1 cellular context compared by ENCODE assay signal in the genomic region with DNA sequence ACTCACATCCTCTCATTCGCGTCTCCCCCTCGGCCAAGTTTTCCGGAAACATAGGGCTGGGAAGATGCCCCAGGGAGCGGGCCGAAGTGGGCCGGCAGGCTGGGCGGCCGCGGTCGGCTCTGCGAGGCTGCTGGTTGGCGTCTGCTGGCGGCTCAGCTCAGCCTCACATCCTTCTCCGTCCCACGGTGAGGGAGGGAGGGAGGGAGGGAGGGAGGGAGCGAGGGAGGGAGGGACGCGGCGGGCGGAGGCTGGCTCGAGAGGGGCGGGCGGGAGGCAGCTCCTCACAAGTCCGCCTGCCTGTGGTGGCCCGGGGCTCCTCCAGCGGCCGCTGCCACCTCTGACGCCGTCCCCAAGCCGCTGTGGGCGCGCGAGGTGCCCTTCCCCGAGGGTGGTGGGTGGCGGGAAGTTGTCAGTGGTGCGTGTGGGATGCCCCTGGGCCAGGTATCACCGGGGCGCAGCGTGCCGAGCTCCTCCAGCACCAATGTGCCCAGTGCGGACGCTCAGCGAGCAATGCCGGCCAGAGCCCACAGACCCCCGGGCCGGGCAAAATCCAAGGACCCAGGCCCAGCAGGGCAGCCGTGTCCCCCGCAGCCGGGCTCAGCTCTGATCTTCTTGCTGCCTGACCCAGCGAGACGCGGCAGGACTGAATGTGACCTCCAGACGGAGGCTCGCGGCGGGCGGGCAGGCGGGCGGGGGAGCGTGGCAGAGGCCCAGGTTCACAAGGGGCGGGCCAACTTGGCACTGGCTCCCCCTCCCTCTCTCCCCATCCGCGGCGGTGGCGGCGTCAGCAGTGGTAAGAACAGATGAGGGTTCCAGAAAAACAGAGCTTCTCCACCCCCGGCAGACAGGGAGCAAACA.
TF ChIP-seq lines count a peak whose summit lies in the region.

No MANE protein-coding gene starts in this region.

TF ChIP-seq in SK-N-SH, 30 proteins besides CTCF, POLR2A, EP300 and RAD21 (continued from another document):
- TF ChIP-seq, protein P1, sequence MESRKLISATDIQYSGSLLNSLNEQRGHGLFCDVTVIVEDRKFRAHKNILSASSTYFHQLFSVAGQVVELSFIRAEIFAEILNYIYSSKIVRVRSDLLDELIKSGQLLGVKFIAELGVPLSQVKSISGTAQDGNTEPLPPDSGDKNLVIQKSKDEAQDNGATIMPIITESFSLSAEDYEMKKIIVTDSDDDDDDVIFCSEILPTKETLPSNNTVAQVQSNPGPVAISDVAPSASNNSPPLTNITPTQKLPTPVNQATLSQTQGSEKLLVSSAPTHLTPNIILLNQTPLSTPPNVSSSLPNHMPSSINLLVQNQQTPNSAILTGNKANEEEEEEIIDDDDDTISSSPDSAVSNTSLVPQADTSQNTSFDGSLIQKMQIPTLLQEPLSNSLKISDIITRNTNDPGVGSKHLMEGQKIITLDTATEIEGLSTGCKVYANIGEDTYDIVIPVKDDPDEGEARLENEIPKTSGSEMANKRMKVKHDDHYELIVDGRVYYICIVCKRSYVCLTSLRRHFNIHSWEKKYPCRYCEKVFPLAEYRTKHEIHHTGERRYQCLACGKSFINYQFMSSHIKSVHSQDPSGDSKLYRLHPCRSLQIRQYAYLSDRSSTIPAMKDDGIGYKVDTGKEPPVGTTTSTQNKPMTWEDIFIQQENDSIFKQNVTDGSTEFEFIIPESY (IDR thresholded peaks at IDR 0.05; ENCODE audit: borderline replicate concordance, low read depth), result no peak
- no peak for TF ChIP-seq YY1 (IDR thresholded peaks at IDR 0.05; ENCODE audit: low read depth)
- TF ChIP-seq, protein P2, sequence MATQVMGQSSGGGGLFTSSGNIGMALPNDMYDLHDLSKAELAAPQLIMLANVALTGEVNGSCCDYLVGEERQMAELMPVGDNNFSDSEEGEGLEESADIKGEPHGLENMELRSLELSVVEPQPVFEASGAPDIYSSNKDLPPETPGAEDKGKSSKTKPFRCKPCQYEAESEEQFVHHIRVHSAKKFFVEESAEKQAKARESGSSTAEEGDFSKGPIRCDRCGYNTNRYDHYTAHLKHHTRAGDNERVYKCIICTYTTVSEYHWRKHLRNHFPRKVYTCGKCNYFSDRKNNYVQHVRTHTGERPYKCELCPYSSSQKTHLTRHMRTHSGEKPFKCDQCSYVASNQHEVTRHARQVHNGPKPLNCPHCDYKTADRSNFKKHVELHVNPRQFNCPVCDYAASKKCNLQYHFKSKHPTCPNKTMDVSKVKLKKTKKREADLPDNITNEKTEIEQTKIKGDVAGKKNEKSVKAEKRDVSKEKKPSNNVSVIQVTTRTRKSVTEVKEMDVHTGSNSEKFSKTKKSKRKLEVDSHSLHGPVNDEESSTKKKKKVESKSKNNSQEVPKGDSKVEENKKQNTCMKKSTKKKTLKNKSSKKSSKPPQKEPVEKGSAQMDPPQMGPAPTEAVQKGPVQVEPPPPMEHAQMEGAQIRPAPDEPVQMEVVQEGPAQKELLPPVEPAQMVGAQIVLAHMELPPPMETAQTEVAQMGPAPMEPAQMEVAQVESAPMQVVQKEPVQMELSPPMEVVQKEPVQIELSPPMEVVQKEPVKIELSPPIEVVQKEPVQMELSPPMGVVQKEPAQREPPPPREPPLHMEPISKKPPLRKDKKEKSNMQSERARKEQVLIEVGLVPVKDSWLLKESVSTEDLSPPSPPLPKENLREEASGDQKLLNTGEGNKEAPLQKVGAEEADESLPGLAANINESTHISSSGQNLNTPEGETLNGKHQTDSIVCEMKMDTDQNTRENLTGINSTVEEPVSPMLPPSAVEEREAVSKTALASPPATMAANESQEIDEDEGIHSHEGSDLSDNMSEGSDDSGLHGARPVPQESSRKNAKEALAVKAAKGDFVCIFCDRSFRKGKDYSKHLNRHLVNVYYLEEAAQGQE (IDR thresholded peaks at IDR 0.05; ENCODE audit: low read depth, low read length), result no peak
- no peak for TF ChIP-seq TEAD4 (IDR thresholded peaks at IDR 0.05; ENCODE audit: borderline replicate concordance, insufficient read depth)
- no peak for TF ChIP-seq GATA2 (CRISPR knock-in tag; IDR thresholded peaks at IDR 0.05)
- TF ChIP-seq MXI1 (IDR thresholded peaks at IDR 0.05; ENCODE audit: low read depth, low read length), result peak; percentile 48
- TF ChIP-seq, protein P3, sequence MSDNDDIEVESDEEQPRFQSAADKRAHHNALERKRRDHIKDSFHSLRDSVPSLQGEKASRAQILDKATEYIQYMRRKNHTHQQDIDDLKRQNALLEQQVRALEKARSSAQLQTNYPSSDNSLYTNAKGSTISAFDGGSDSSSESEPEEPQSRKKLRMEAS (IDR thresholded peaks at IDR 0.05; ENCODE audit: low read depth), result peak; percentile 29; the same call in 1 of the 2 replicates
- TF ChIP-seq, protein P4, sequence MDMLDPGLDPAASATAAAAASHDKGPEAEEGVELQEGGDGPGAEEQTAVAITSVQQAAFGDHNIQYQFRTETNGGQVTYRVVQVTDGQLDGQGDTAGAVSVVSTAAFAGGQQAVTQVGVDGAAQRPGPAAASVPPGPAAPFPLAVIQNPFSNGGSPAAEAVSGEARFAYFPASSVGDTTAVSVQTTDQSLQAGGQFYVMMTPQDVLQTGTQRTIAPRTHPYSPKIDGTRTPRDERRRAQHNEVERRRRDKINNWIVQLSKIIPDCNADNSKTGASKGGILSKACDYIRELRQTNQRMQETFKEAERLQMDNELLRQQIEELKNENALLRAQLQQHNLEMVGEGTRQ (IDR thresholded peaks at IDR 0.05; ENCODE audit: borderline replicate concordance, low read depth, low read length), result no peak
- TF ChIP-seq, protein P5, sequence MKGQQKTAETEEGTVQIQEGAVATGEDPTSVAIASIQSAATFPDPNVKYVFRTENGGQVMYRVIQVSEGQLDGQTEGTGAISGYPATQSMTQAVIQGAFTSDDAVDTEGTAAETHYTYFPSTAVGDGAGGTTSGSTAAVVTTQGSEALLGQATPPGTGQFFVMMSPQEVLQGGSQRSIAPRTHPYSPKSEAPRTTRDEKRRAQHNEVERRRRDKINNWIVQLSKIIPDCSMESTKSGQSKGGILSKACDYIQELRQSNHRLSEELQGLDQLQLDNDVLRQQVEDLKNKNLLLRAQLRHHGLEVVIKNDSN (IDR thresholded peaks at IDR 0.05; ENCODE audit: borderline replicate concordance, low read depth), result no peak
